8 cellular contexts compared by ENCODE assay signal in genomic region chr15:92693922-92694331, GRCh38. TPM values are rescaled to one million over a fixed set of nuclear protein-coding genes. Genes with fewer than 3 reads are reported as not detected.
A peak's percentile ranks its signal among the peaks of the same experiment; 100 is the strongest.
DNase-seq lines count a peak whose midpoint lies in the region; TF ChIP-seq lines count a peak whose summit lies in the region.

No MANE protein-coding gene starts in this region.

- no peak for TF ChIP-seq POLR2A in Peyer's patch (IDR thresholded peaks at IDR 0.05)

- no peak overlapping the region for H3K4me3 Mint-ChIP-seq in activated naive CD4-positive, alpha-beta T cell treated with anti-CD3 and anti-CD28 coated beads for 36 hours

- H3K4me3 ChIP-seq in epithelial cell of proximal tubule (ENCODE audit: low read depth, low read length): no peak overlapping the region
- H3K4me3 ChIP-seq in Peyer's patch: no peak overlapping the region

- peak; percentile 15 for DNase-seq in activated naive CD4-positive, alpha-beta T cell treated with anti-CD3 and anti-CD28 coated beads for 36 hours
- DNase-seq in activated naive CD4-positive, alpha-beta T cell treated with Interleukin-2 at 50 U/mL for 16 hours: no peak
- DNase-seq in NCI-H2227 (lab: John Stamatoyannopoulos, UW; ENCODE audit: unreplicated experiment) (peak; percentile 34), epithelial cell of proximal tubule (ENCODE audit: low read depth) (no peak), superior temporal gyrus (ENCODE audit: extremely low spot score) (peak; percentile 41), Peyer's patch (no peak), NCI-H2029 treated with DMSO at 0.1 percent for 48 hours (lab: John Stamatoyannopoulos, UW) (no peak)
- no peak for DNase-seq in activated CD8-positive, alpha-beta memory T cell treated with anti-CD3 and anti-CD28 coated beads for 24 hours

- CTCF ChIA-PET in activated naive CD4-positive, alpha-beta T cell treated with anti-CD3 and anti-CD28 coated beads for 36 hours (lab: Charles Lee): interaction anchor here (1.1 to 1.7 kb wide), 2 partner anchors 21 to 40 kb away, joined by 3 to 4 read pairs; no protein-coding TSS in a partner anchor

- no peaks in the 10 kb centered on the region for H3K4me1 ChIP-seq in Peyer's patch

- intact Hi-C loops in activated naive CD4-positive, alpha-beta T cell treated with anti-CD3 and anti-CD28 coated beads for 36 hours (cut with micrococcal nuclease): no loop called here

- H3K9me3 Mint-ChIP-seq in activated naive CD4-positive, alpha-beta T cell treated with anti-CD3 and anti-CD28 coated beads for 36 hours: peaks cover 4% of the 10 kb centered on the region

- peaks cover 2% of the 10 kb centered on the region for H3K36me3 Mint-ChIP-seq in activated naive CD4-positive, alpha-beta T cell treated with anti-CD3 and anti-CD28 coated beads for 36 hours (ENCODE audit: low read depth)

- H3K27me3 ChIP-seq in Peyer's patch: no peaks in the 10 kb centered on the region

- H3K36me3 ChIP-seq in Peyer's patch: no peaks in the 10 kb centered on the region

- H3K4me1 Mint-ChIP-seq in activated naive CD4-positive, alpha-beta T cell treated with anti-CD3 and anti-CD28 coated beads for 36 hours (ENCODE audit: low read depth): no peaks in the 10 kb centered on the region

- no peak overlapping the region for H3K27ac ChIP-seq in Peyer's patch

- TF ChIP-seq CTCF in epithelial cell of proximal tubule (conservative IDR thresholded peaks at IDR 0.05; ENCODE audit: low read depth, low read length) (peak; percentile 63), Peyer's patch (IDR thresholded peaks at IDR 0.05) (peak in 1 of 6 experiments; percentile 5)

- H3K9me3 ChIP-seq in Peyer's patch: peaks cover 0 to under 1% (median 0%) of the 10 kb centered on the region in 4 donors

- no peak overlapping the region for H3K27ac Mint-ChIP-seq in activated naive CD4-positive, alpha-beta T cell treated with anti-CD3 and anti-CD28 coated beads for 36 hours

- H3K27me3 Mint-ChIP-seq in activated naive CD4-positive, alpha-beta T cell treated with anti-CD3 and anti-CD28 coated beads for 36 hours (ENCODE audit: low read depth): no peaks in the 10 kb centered on the region

RNA-seq across cellular contexts. Expression of gene FAM174B, which starts 38.4 kb away (rescaled TPM):
- 1 to 10 TPM; 5.5 to 5.6 TPM for total RNA-seq in activated naive CD4-positive, alpha-beta T cell treated with anti-CD3 and anti-CD28 coated beads for 36 hours
- total RNA-seq in epithelial cell of proximal tubule: 9.3 and 9.6 TPM in 2 replicates
- 10 to 100 TPM in 2 of 4 donors, 1 to 10 TPM in 2; 9.0 to 14.0 (median 11.4) TPM for total RNA-seq in Peyer's patch

Comparison
In these comparisons a context has a peak if more than half of its experiments do, and no peak if none do; other contexts are left out.
1. DNase-seq: peak in activated naive CD4-positive, alpha-beta T cell treated with anti-CD3 and anti-CD28 coated beads for 36 hours (single experiment), NCI-H2227 (single experiment) and superior temporal gyrus (single experiment); none in activated naive CD4-positive, alpha-beta T cell treated with Interleukin-2 at 50 U/mL for 16 hours (single experiment), epithelial cell of proximal tubule (single experiment), activated CD8-positive, alpha-beta memory T cell treated with anti-CD3 and anti-CD28 coated beads for 24 hours (single experiment), Peyer's patch (0 of 3) and NCI-H2029 treated with DMSO at 0.1 percent for 48 hours (single experiment).